ENCODE assay signal across 29 cellular contexts in genomic region chr21:27298465-27298864, GRCh38.
A peak's percentile ranks its signal among the peaks of the same experiment; 100 is the strongest.
DNase-seq lines count a peak whose midpoint lies in the region; ATAC-seq and TF ChIP-seq lines count a peak whose summit lies in the region.
"Had no signal": no experiment of that assay in that cellular context is flagged by ENCODE, and none has a peak within 500 bp of the region (broad histone marks: within the 10 kb centered on the region; RNA-seq: fewer than 3 reads in every experiment).

No MANE protein-coding gene starts in this region.

- H2AFZ ChIP-seq in mesenchymal stem cell (ENCODE audit: low read depth, low read length) = no peak overlapping the region
- H2AFZ ChIP-seq: hepatocyte had no signal

- no peak overlapping the region for H2AK5ac ChIP-seq in mesenchymal stem cell (ENCODE audit: low read length, severe bottlenecking)

- no peak overlapping the region for H3K9ac ChIP-seq in mesenchymal stem cell (ENCODE audit: low read length)

- no peak overlapping the region for H2BK120ac ChIP-seq in mesenchymal stem cell (ENCODE audit: low read depth, low read length)

- no peak overlapping the region for H4K91ac ChIP-seq in mesenchymal stem cell (ENCODE audit: low read length)

- H3K9me3 ChIP-seq in mesenchymal stem cell (ENCODE audit: control insufficient read depth, low read length) = peaks cover 10% of the 10 kb centered on the region
- no peaks in the 10 kb centered on the region for H3K9me3 ChIP-seq in naive thymus-derived CD4-positive, alpha-beta T cell (ENCODE audit: control insufficient read depth in 2 of 3, low read length in 3 of 3)
- H3K9me3 ChIP-seq: A549, colonic mucosa, prostate gland, thyroid gland, vagina had no signal

- H2BK15ac ChIP-seq in mesenchymal stem cell (ENCODE audit: low read depth, poor library complexity, severe bottlenecking) = no peak overlapping the region

- no peak overlapping the region for H3K14ac ChIP-seq in mesenchymal stem cell (ENCODE audit: low read length in 2 of 2)

- no peak overlapping the region for H3K4me2 ChIP-seq in mesenchymal stem cell (ENCODE audit: low read length, poor library complexity, severe bottlenecking)
- H3K4me2 ChIP-seq: A549, hepatocyte had no signal

- no peak for TF ChIP-seq CTCF in GM10266 (IDR thresholded peaks at IDR 0.05; ENCODE audit: control insufficient read depth, insufficient read depth, low read depth, missing control alignments)

- WGBS in mesenchymal stem cell = 95% methylated on average over 1 of the region's 1 CpG

- DNase-seq in Right ventricle myocardium superior (no peak), cardiac septum (ENCODE audit: low spot score) (no peak), mesenchymal stem cell (peak; percentile 25), superior temporal gyrus (ENCODE audit: extremely low spot score) (no peak), GM10266 (ENCODE audit: extremely low spot score) (no peak)
- DNase-seq in naive thymus-derived CD4-positive, alpha-beta T cell = no peak
- DNase-seq: activated CD4-positive, alpha-beta T cell treated with anti-CD3 and anti-CD28 coated beads, Interleukin-2, amount 10 ng/mL, durations not matched to agents 7 days and 5 days; activated naive CD4-positive, alpha-beta T cell treated with anti-CD3 and anti-CD28 coated beads, Interleukin-2, amount 10 ng/mL, durations not matched to agents 7 days and 5 days; activated T-cell treated with anti-CD3 and anti-CD28 coated beads, Interleukin-2, amount 50 U/mL, for 48 hours; CD8-positive, alpha-beta T cell; colonic mucosa; effector CD8-positive, alpha-beta T cell; foreskin keratinocyte; GDM1; immature natural killer cell; mesendoderm; NCI-H1048; NCI-H2081; SIG-M5; thyroid gland had no signal

- H2BK12ac ChIP-seq in mesenchymal stem cell (ENCODE audit: low read length in 2 of 2) = no peak overlapping the region

- H3K36me3 ChIP-seq in mesenchymal stem cell (ENCODE audit: control insufficient read depth in 1 of 2, insufficient read depth in 2 of 2, low read depth in 1 of 2, low read length in 2 of 2) = no peaks in the 10 kb centered on the region
- H3K36me3 ChIP-seq in naive thymus-derived CD4-positive, alpha-beta T cell (ENCODE audit: control insufficient read depth in 2 of 3, insufficient read depth in 3 of 3, low read length in 3 of 3) = no peaks in the 10 kb centered on the region
- H3K36me3 ChIP-seq: colonic mucosa, prostate gland, thyroid gland, vagina had no signal

- no peak overlapping the region for H2BK5ac ChIP-seq in mesenchymal stem cell (ENCODE audit: low read depth, low read length, poor library complexity, severe bottlenecking)

- H3K4me1 Mint-ChIP-seq in naive thymus-derived CD4-positive, alpha-beta T cell = no peaks in the 10 kb centered on the region
- H3K4me1 Mint-ChIP-seq: activated CD4-positive, alpha-beta T cell treated with anti-CD3 and anti-CD28 coated beads, Interleukin-2, amount 10 ng/mL, durations not matched to agents 7 days and 5 days; activated naive CD4-positive, alpha-beta T cell treated with anti-CD3 and anti-CD28 coated beads, Interleukin-2, amount 10 ng/mL, durations not matched to agents 7 days and 5 days; B cell; immature natural killer cell had no signal

- H3K4me3 ChIP-seq in mesenchymal stem cell (ENCODE audit: insufficient read depth in 1 of 2, low read depth in 1 of 2, low read length in 2 of 2) = no peak overlapping the region
- H3K4me3 ChIP-seq in naive thymus-derived CD4-positive, alpha-beta T cell (ENCODE audit: low read length) = no peak overlapping the region
- H3K4me3 ChIP-seq: A549, colonic mucosa, hepatocyte, prostate gland, thyroid gland, vagina had no signal

- H3K27ac Mint-ChIP-seq in naive thymus-derived CD4-positive, alpha-beta T cell = no peak overlapping the region
- H3K27ac Mint-ChIP-seq: activated CD4-positive, alpha-beta T cell treated with anti-CD3 and anti-CD28 coated beads, Interleukin-2, amount 10 ng/mL, durations not matched to agents 7 days and 5 days; activated naive CD4-positive, alpha-beta T cell treated with anti-CD3 and anti-CD28 coated beads, Interleukin-2, amount 10 ng/mL, durations not matched to agents 7 days and 5 days; B cell; CD8-positive, alpha-beta T cell; immature natural killer cell; stimulated activated naive CD8-positive, alpha-beta T cell treated with anti-CD3 and anti-CD28 coated beads, Interleukin-15, Interleukin-2, amounts not matched to agents 100 ng/mL and 50 ng/mL, for 24 hours had no signal

- ATAC-seq in Right ventricle myocardium superior (ENCODE audit: poor library complexity) (peak; percentile 78), HG03175 (IDR thresholded peaks at IDR 0.05; ENCODE audit: unreplicated experiment) (no peak)
- ATAC-seq in naive thymus-derived CD4-positive, alpha-beta T cell = no peak
- ATAC-seq: A549; CD8-positive, alpha-beta T cell; foreskin keratinocyte; Panc1 had no signal

- H3K9me3 Mint-ChIP-seq in naive thymus-derived CD4-positive, alpha-beta T cell = peaks cover 5 to 28% (median 13%) of the 10 kb centered on the region in 11 donors

- H3K18ac ChIP-seq in mesenchymal stem cell (ENCODE audit: low read depth in 1 of 2, low read length in 2 of 2) = peak overlapping the region in 1 of 2 experiments; percentile 28

- CTCF ChIA-PET in naive thymus-derived CD4-positive, alpha-beta T cell (lab: Charles Lee) = no interaction called here

- H3K4me1 ChIP-seq in mesenchymal stem cell (ENCODE audit: control insufficient read depth, insufficient read depth, low read depth, low read length) = peaks cover 3% of the 10 kb centered on the region
- no peaks in the 10 kb centered on the region for H3K4me1 ChIP-seq in naive thymus-derived CD4-positive, alpha-beta T cell (ENCODE audit: control insufficient read depth in 2 of 2, insufficient read depth in 2 of 2, low read length in 2 of 2)
- H3K4me1 ChIP-seq: A549, colonic mucosa, foreskin keratinocyte, prostate gland, thyroid gland, vagina had no signal

- H3K27ac ChIP-seq in angular gyrus (ENCODE audit: low read depth, low read length) = peak overlapping the region; percentile 26
- no peak overlapping the region for H3K27ac ChIP-seq in mesenchymal stem cell (ENCODE audit: low read length, poor library complexity, severe bottlenecking)
- H3K27ac ChIP-seq in naive thymus-derived CD4-positive, alpha-beta T cell (ENCODE audit: low read depth, low read length) = no peak overlapping the region
- H3K27ac ChIP-seq: A549, colonic mucosa, foreskin keratinocyte, hepatocyte, prostate gland, thyroid gland, vagina had no signal

- no peaks in the 10 kb centered on the region for H3K79me1 ChIP-seq in mesenchymal stem cell (replicated peaks; ENCODE audit: low read length, poor library complexity, severe bottlenecking)

- POLR2A ChIA-PET in naive thymus-derived CD4-positive, alpha-beta T cell (lab: Charles Lee) = no interaction called here

- H3K27me3 Mint-ChIP-seq in naive thymus-derived CD4-positive, alpha-beta T cell = no peaks in the 10 kb centered on the region
- H3K27me3 Mint-ChIP-seq: activated CD4-positive, alpha-beta T cell treated with anti-CD3 and anti-CD28 coated beads, Interleukin-2, amount 10 ng/mL, durations not matched to agents 7 days and 5 days; activated naive CD4-positive, alpha-beta T cell treated with anti-CD3 and anti-CD28 coated beads, Interleukin-2, amount 10 ng/mL, durations not matched to agents 7 days and 5 days; B cell; stimulated activated naive CD8-positive, alpha-beta T cell treated with anti-CD3 and anti-CD28 coated beads, Interleukin-15, Interleukin-2, amounts not matched to agents 100 ng/mL and 50 ng/mL, for 24 hours had no signal

- no peak overlapping the region for H4K8ac ChIP-seq in mesenchymal stem cell (ENCODE audit: low read length)

- intact Hi-C loops in Right ventricle myocardium superior (cut with DNase I) = no loop called here
- intact Hi-C loops in cardiac septum (cut with DNase I) = no loop called here
- intact Hi-C loops in naive thymus-derived CD4-positive, alpha-beta T cell (cut with micrococcal nuclease) = no loop called here

- H3K27me3 ChIP-seq in mesenchymal stem cell (ENCODE audit: control insufficient read depth in 1 of 2, insufficient read depth in 1 of 2, low read length in 2 of 2) = no peaks in the 10 kb centered on the region
- H3K27me3 ChIP-seq in naive thymus-derived CD4-positive, alpha-beta T cell (ENCODE audit: control insufficient read depth in 2 of 2, insufficient read depth in 2 of 2, low read length in 2 of 2) = no peaks in the 10 kb centered on the region
- H3K27me3 ChIP-seq: colonic mucosa, foreskin keratinocyte, hepatocyte, thyroid gland, vagina had no signal

- no peaks in the 10 kb centered on the region for H3K36me3 Mint-ChIP-seq in naive thymus-derived CD4-positive, alpha-beta T cell
- H3K36me3 Mint-ChIP-seq: activated naive CD4-positive, alpha-beta T cell treated with anti-CD3 and anti-CD28 coated beads, Interleukin-2, amount 10 ng/mL, durations not matched to agents 7 days and 5 days; CD8-positive, alpha-beta T cell; immature natural killer cell had no signal

- no peak overlapping the region for H3K23ac ChIP-seq in mesenchymal stem cell (ENCODE audit: low read length in 2 of 2)

- no peak overlapping the region for H3K4me3 Mint-ChIP-seq in naive thymus-derived CD4-positive, alpha-beta T cell
- H3K4me3 Mint-ChIP-seq: activated CD4-positive, alpha-beta T cell treated with anti-CD3 and anti-CD28 coated beads, Interleukin-2, amount 10 ng/mL, durations not matched to agents 7 days and 5 days; activated naive CD4-positive, alpha-beta T cell treated with anti-CD3 and anti-CD28 coated beads, Interleukin-2, amount 10 ng/mL, durations not matched to agents 7 days and 5 days; B cell; CD8-positive, alpha-beta T cell; immature natural killer cell; stimulated activated naive CD8-positive, alpha-beta T cell treated with anti-CD3 and anti-CD28 coated beads, Interleukin-15, Interleukin-2, amounts not matched to agents 100 ng/mL and 50 ng/mL, for 24 hours had no signal

- no peak overlapping the region for H3K4ac ChIP-seq in mesenchymal stem cell (ENCODE audit: low read depth in 1 of 2, low read length in 2 of 2)
